Comparison of ENCODE assay signal across 10 cellular contexts in genomic region chr11:73217131-73217809, GRCh38. TPM values are rescaled to one million over a fixed set of nuclear protein-coding genes. Genes with fewer than 3 reads are reported as not detected.
DNase-seq lines count a peak whose midpoint lies in the region; ATAC-seq and TF ChIP-seq lines count a peak whose summit lies in the region.
"Had no signal": no experiment of that assay in that cellular context is flagged by ENCODE, and none has a peak within 500 bp of the region (broad histone marks: within the 10 kb centered on the region; RNA-seq: fewer than 3 reads in every experiment).

No MANE protein-coding gene starts in this region.

- no peak for TF ChIP-seq POLR2A in HCT116 (IDR thresholded peaks at IDR 0.05; ENCODE audit: borderline replicate concordance, extremely low read depth, insufficient read depth, insufficient read length)

- H3K9me2 ChIP-seq in HCT116 (ENCODE audit: insufficient read depth) (no peaks in the 10 kb centered on the region), hepatocyte (replicated peaks; ENCODE audit: insufficient read depth) (no peaks in the 10 kb centered on the region)

- H3K27me3 ChIP-seq in HCT116 (ENCODE audit: insufficient read depth, low read length) (no peaks in the 10 kb centered on the region), hepatocyte (peaks cover 7% of the 10 kb centered on the region)

- H3K4me1 Mint-ChIP-seq in activated CD8-positive, alpha-beta T cell treated with anti-CD3 and anti-CD28 coated beads, Interleukin-2, amount 10 ng/mL, durations not matched to agents 7 days and 5 days (ENCODE audit: low read depth): peaks cover 3% of the 10 kb centered on the region

- RAD21 ChIA-PET in HCT116 (lab: Charles Lee; ENCODE audit: low non-redundant PET in 1 of 2, low total read pairs in 2 of 2, uncharacterized antibody in 2 of 2, unreplicated experiment in 2 of 2): no interaction called here

- H3K4me3 ChIP-seq in HCT116 (replicated peaks in 1 of 2; ENCODE audit: low read depth in 1 of 2, low read length in 2 of 2) (peak overlapping the region; percentile 56 to 67), hepatocyte (no peak overlapping the region)

- H4K20me1 ChIP-seq in HCT116 (ENCODE audit: insufficient read depth) (no peaks in the 10 kb centered on the region), hepatocyte (ENCODE audit: insufficient read depth, poor library complexity, severe bottlenecking) (no peaks in the 10 kb centered on the region)

- TF ChIP-seq CTCF in HCT116 (IDR thresholded peaks at IDR 0.05 in 2 of 3, conservative IDR thresholded peaks at IDR 0.05 in 1 of 3; ENCODE audit: borderline replicate concordance in 1 of 3, insufficient read depth in 1 of 3, low read depth in 2 of 3, low read length in 2 of 3): no peak
- TF ChIP-seq CTCF in hepatocyte (IDR thresholded peaks at IDR 0.05; ENCODE audit: poor library complexity): no peak

- H3K4me1 ChIP-seq in HCT116 (ENCODE audit: control insufficient read depth in 1 of 2, insufficient read depth in 2 of 2, low read length in 2 of 2) (peaks cover 9 to 23% of the 10 kb centered on the region in 2 experiments), hepatocyte (ENCODE audit: insufficient read depth) (peaks cover 12% of the 10 kb centered on the region)

- POLR2A ChIA-PET in HCT116 (lab: Charles Lee): no interaction called here
- POLR2A ChIA-PET in activated CD8-positive, alpha-beta T cell treated with anti-CD3 and anti-CD28 coated beads, Interleukin-2, amount 10 ng/mL, durations not matched to agents 7 days and 5 days (lab: Charles Lee): no interaction called here

- H3K27ac Mint-ChIP-seq in activated CD8-positive, alpha-beta T cell treated with anti-CD3 and anti-CD28 coated beads, Interleukin-2, amount 10 ng/mL, durations not matched to agents 7 days and 5 days: no peak overlapping the region

- H3K36me3 Mint-ChIP-seq in activated CD8-positive, alpha-beta T cell treated with anti-CD3 and anti-CD28 coated beads, Interleukin-2, amount 10 ng/mL, durations not matched to agents 7 days and 5 days (ENCODE audit: low read depth): no peaks in the 10 kb centered on the region

- H3K9me3 Mint-ChIP-seq in activated CD8-positive, alpha-beta T cell treated with anti-CD3 and anti-CD28 coated beads, Interleukin-2, amount 10 ng/mL, durations not matched to agents 7 days and 5 days (ENCODE audit: insufficient read depth): no peaks in the 10 kb centered on the region

- intact Hi-C loops in HCT116 (cut with micrococcal nuclease): no loop called here
- intact Hi-C loops in sciatic nerve (cut with DNase I): no loop called here

- H3K4me2 ChIP-seq in HCT116 (ENCODE audit: low read length) (peak overlapping the region; percentile 95), hepatocyte (peak overlapping the region; percentile 99)

- no peak for DNase-seq in HCT116 (ENCODE audit: low read depth, low spot score)
- no peak for DNase-seq in activated CD8-positive, alpha-beta T cell treated with anti-CD3 and anti-CD28 coated beads, Interleukin-2, amount 10 ng/mL, durations not matched to agents 7 days and 5 days
- no peak for DNase-seq in hepatocyte (ENCODE audit: low spot score)
- no peak for DNase-seq in sciatic nerve (ENCODE audit: low spot score)
- DNase-seq in ureter (ENCODE audit: low spot score): no peak
- DNase-seq in T-helper 9 cell: no peak
- DNase-seq: SHP77 treated with DMSO at 0.1 percent for 48 hours had no signal

- ATAC-seq in HCT116 (no peak), sciatic nerve (peak; percentile 29), HG02885 (IDR thresholded peaks at IDR 0.05; ENCODE audit: poor library complexity, unreplicated experiment) (no peak), HG03460 (IDR thresholded peaks at IDR 0.05; ENCODE audit: unreplicated experiment) (no peak)
- no peak for ATAC-seq in activated CD8-positive, alpha-beta T cell treated with anti-CD3 and anti-CD28 coated beads, Interleukin-2, amount 10 ng/mL, durations not matched to agents 7 days and 5 days

- H2AFZ ChIP-seq in HCT116 (ENCODE audit: low read depth, low read length, poor library complexity, severe bottlenecking) (no peak overlapping the region), hepatocyte (peak overlapping the region; percentile 88)

- H3K27ac ChIP-seq in HCT116 (ENCODE audit: low read depth, low read length) (no peak overlapping the region; the same call in 1 of the 2 replicates), hepatocyte (no peak overlapping the region)

- WGBS in hepatocyte (ENCODE audit: low lambda C conversion rate, missing lambda C conversion rate): 88% methylated on average over 15 of the region's 15 CpGs

- H3K79me2 ChIP-seq in HCT116 (ENCODE audit: insufficient read depth, low read length) (no peaks in the 10 kb centered on the region), hepatocyte (no peaks in the 10 kb centered on the region)

- H3K36me3 ChIP-seq in HCT116 (ENCODE audit: control insufficient read depth in 1 of 2, insufficient read depth in 2 of 2, low read length in 2 of 2): no peaks in the 10 kb centered on the region
- H3K36me3 ChIP-seq in hepatocyte (replicated peaks; ENCODE audit: insufficient read depth, low read depth): no peaks in the 10 kb centered on the region

- TSS peak; percentile 59 for BruUV-seq in HCT116 (replicated peaks; lab: Mats Ljungman, UMichigan)

- CTCF ChIA-PET in HCT116 (lab: Charles Lee): no interaction called here
- CTCF ChIA-PET in activated CD8-positive, alpha-beta T cell treated with anti-CD3 and anti-CD28 coated beads, Interleukin-2, amount 10 ng/mL, durations not matched to agents 7 days and 5 days (lab: Charles Lee): no interaction called here

- H3K4me3 Mint-ChIP-seq in activated CD8-positive, alpha-beta T cell treated with anti-CD3 and anti-CD28 coated beads, Interleukin-2, amount 10 ng/mL, durations not matched to agents 7 days and 5 days: peak overlapping the region; percentile 24

- H3K27me3 Mint-ChIP-seq in activated CD8-positive, alpha-beta T cell treated with anti-CD3 and anti-CD28 coated beads, Interleukin-2, amount 10 ng/mL, durations not matched to agents 7 days and 5 days (ENCODE audit: low read depth): peaks cover 34% of the 10 kb centered on the region

- H3K9ac ChIP-seq in HCT116 (ENCODE audit: low read length): peak overlapping the region; percentile 56

- no peak for TF ChIP-seq RAD21 in HCT116 (IDR thresholded peaks at IDR 0.05; ENCODE audit: low read depth)

- H3K9me3 ChIP-seq in HCT116 (ENCODE audit: control insufficient read depth in 1 of 2, insufficient read depth in 1 of 2, low read depth in 1 of 2, low read length in 2 of 2) (no peaks in the 10 kb centered on the region), hepatocyte (ENCODE audit: low read depth) (no peaks in the 10 kb centered on the region)
- H3K9me3 ChIP-seq: mucosa of descending colon had no signal

TF ChIP-seq in HCT116, 20 proteins besides CTCF, POLR2A, EP300 and RAD21:
- TF ChIP-seq REST (IDR thresholded peaks at IDR 0.05; ENCODE audit: low read depth) (no peak), EZH2 (IDR thresholded peaks at IDR 0.05) (no peak)
TF ChIP-seq in HCT116: peak in this region for 0.

RNA-seq across cellular contexts. Expression of gene P2RY2, which starts 0.8 kb away (rescaled TPM):
- 2.9 TPM for total RNA-seq in HCT116 (2021; ENCODE audit: unreplicated experiment)
- 4.0 and 4.4 TPM in 2 replicates for polyA plus RNA-seq in HCT116 (2012)
- total RNA-seq in activated CD8-positive, alpha-beta T cell treated with anti-CD3 and anti-CD28 coated beads, Interleukin-2, amount 10 ng/mL, durations not matched to agents 7 days and 5 days: not detected
- total RNA-seq in hepatocyte: 6.3 and 6.7 TPM in 2 replicates
- polyA plus RNA-seq in hepatocyte: 1.8 and 2.5 TPM in 2 replicates
- 12.3 TPM for total RNA-seq in sciatic nerve
- total RNA-seq in ureter: 20.2 TPM

RNA-seq across cellular contexts. Expression of gene P2RY6, which starts 54.9 kb away (rescaled TPM):
- total RNA-seq in HCT116 (2021; ENCODE audit: unreplicated experiment) (0.15 TPM), hepatocyte (2.6 and 2.9 TPM in 2 replicates), sciatic nerve (3.6 TPM), ureter (2.2 TPM)
- polyA plus RNA-seq in HCT116 (2012): 0.20 and 0.51 TPM in 2 replicates
- not detected for total RNA-seq in activated CD8-positive, alpha-beta T cell treated with anti-CD3 and anti-CD28 coated beads, Interleukin-2, amount 10 ng/mL, durations not matched to agents 7 days and 5 days
- polyA plus RNA-seq in hepatocyte: 8.9 and 9.7 TPM in 2 replicates
